Comparison of ENCODE assay signal across 1 cellular context in the genomic region with DNA sequence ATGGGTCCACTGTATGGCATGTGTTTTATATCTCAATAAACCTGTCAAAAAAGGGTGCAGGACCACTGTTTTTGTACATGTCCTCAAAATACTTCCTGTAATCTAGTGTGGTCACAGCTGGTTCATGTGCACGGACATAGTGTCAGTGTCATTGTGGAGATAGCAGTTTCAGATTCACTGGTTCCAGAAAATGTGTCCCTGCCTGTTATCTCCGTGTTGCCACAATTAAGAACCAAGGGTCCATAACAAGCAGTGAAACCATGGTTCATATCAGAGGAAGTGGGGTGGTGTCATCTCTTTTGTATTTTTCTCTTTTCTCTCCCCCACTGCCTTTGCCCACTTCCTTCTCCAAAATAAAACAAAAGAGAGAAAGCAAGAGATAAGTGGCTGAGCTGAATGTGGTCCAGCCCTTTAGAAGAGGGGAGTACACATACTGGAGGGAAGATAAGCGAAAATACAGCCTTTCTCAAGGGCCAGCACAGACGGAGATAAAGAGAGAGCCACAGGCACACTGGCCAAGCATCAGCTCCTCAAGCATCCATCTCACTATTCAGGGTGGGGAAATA.
TF ChIP-seq lines count a peak whose summit lies in the region.

No MANE protein-coding gene starts in this region.

TF ChIP-seq in K562, 482 proteins besides CTCF, POLR2A, EP300 and RAD21 (continued from another document and continues in another):
- TF ChIP-seq, protein P1, sequence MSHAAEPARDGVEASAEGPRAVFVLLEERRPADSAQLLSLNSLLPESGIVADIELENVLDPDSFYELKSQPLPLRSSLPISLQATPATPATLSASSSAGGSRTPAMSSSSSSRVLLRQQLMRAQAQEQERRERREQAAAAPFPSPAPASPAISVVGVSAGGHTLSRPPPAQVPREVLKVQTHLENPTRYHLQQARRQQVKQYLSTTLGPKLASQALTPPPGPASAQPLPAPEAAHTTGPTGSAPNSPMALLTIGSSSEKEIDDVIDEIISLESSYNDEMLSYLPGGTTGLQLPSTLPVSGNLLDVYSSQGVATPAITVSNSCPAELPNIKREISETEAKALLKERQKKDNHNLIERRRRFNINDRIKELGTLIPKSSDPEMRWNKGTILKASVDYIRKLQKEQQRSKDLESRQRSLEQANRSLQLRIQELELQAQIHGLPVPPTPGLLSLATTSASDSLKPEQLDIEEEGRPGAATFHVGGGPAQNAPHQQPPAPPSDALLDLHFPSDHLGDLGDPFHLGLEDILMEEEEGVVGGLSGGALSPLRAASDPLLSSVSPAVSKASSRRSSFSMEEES (CRISPR knock-in tag; IDR thresholded peaks at IDR 0.05) = no peak
- no peak for TF ChIP-seq TAF7 (tag; IDR thresholded peaks at IDR 0.05)
- TF ChIP-seq SMARCE1 (IDR thresholded peaks at IDR 0.05) = peak; percentile 86
- TF ChIP-seq HMG20A (CRISPR knock-in tag; conservative IDR thresholded peaks at IDR 0.05) = no peak
- TF ChIP-seq FOS (IDR thresholded peaks at IDR 0.05; ENCODE audit: extremely low read depth, insufficient read length) = no peak
- TF ChIP-seq, protein P2, sequence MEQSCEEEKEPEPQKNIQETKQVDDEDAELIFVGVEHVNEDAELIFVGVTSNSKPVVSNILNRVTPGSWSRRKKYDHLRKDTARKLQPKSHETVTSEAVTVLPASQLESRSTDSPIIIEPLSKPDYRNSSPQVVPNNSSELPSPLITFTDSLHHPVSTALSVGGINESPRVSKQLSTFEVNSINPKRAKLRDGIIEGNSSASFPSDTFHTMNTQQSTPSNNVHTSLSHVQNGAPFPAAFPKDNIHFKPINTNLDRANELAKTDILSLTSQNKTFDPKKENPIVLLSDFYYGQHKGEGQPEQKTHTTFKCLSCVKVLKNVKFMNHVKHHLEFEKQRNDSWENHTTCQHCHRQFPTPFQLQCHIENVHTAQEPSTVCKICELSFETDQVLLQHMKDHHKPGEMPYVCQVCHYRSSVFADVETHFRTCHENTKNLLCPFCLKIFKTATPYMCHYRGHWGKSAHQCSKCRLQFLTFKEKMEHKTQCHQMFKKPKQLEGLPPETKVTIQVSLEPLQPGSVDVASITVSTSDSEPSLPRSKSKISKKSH (CRISPR knock-in tag; IDR thresholded peaks at IDR 0.05) = no peak
- TF ChIP-seq, protein P3, sequence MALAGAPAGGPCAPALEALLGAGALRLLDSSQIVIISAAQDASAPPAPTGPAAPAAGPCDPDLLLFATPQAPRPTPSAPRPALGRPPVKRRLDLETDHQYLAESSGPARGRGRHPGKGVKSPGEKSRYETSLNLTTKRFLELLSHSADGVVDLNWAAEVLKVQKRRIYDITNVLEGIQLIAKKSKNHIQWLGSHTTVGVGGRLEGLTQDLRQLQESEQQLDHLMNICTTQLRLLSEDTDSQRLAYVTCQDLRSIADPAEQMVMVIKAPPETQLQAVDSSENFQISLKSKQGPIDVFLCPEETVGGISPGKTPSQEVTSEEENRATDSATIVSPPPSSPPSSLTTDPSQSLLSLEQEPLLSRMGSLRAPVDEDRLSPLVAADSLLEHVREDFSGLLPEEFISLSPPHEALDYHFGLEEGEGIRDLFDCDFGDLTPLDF (CRISPR knock-in tag; IDR thresholded peaks at IDR 0.05) = no peak
- no peak for TF ChIP-seq POLR2G (IDR thresholded peaks at IDR 0.05; ENCODE audit: low read depth, low read length)
- no peak for TF ChIP-seq NEUROD1 (IDR thresholded peaks at IDR 0.05; ENCODE audit: borderline replicate concordance, low read depth, low read length, partially characterized antibody)
- no peak for TF ChIP-seq HDAC6 (IDR thresholded peaks at IDR 0.05; ENCODE audit: low read depth, low read length)
- peak; percentile 60 for TF ChIP-seq FOXM1 (IDR thresholded peaks at IDR 0.05; ENCODE audit: low read depth)
- TF ChIP-seq FOXM1 (CRISPR knock-in tag; IDR thresholded peaks at IDR 0.05; ENCODE audit: low read depth) = no peak
- no peak for TF ChIP-seq YBX1 (IDR thresholded peaks at IDR 0.05)
- TF ChIP-seq KLF16 (IDR thresholded peaks at IDR 0.05) = peak; percentile 92
- TF ChIP-seq GATAD2B (IDR thresholded peaks at IDR 0.05; ENCODE audit: borderline replicate concordance) = peak; percentile 54; the same call in 1 of the 2 replicates
- TF ChIP-seq, protein P4, sequence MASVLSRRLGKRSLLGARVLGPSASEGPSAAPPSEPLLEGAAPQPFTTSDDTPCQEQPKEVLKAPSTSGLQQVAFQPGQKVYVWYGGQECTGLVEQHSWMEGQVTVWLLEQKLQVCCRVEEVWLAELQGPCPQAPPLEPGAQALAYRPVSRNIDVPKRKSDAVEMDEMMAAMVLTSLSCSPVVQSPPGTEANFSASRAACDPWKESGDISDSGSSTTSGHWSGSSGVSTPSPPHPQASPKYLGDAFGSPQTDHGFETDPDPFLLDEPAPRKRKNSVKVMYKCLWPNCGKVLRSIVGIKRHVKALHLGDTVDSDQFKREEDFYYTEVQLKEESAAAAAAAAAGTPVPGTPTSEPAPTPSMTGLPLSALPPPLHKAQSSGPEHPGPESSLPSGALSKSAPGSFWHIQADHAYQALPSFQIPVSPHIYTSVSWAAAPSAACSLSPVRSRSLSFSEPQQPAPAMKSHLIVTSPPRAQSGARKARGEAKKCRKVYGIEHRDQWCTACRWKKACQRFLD (CRISPR knock-in tag; IDR thresholded peaks at IDR 0.05) = peak; percentile 67
- TF ChIP-seq NFIC (IDR thresholded peaks at IDR 0.05) = peak; percentile 84
- TF ChIP-seq ZEB2 (IDR thresholded peaks at IDR 0.05) = no peak; the same call in 1 of the 2 replicates
- peak; percentile 44; the same call in 1 of the 2 replicates for TF ChIP-seq PHB2 (IDR thresholded peaks at IDR 0.05; ENCODE audit: low read depth)
- TF ChIP-seq, protein P5, sequence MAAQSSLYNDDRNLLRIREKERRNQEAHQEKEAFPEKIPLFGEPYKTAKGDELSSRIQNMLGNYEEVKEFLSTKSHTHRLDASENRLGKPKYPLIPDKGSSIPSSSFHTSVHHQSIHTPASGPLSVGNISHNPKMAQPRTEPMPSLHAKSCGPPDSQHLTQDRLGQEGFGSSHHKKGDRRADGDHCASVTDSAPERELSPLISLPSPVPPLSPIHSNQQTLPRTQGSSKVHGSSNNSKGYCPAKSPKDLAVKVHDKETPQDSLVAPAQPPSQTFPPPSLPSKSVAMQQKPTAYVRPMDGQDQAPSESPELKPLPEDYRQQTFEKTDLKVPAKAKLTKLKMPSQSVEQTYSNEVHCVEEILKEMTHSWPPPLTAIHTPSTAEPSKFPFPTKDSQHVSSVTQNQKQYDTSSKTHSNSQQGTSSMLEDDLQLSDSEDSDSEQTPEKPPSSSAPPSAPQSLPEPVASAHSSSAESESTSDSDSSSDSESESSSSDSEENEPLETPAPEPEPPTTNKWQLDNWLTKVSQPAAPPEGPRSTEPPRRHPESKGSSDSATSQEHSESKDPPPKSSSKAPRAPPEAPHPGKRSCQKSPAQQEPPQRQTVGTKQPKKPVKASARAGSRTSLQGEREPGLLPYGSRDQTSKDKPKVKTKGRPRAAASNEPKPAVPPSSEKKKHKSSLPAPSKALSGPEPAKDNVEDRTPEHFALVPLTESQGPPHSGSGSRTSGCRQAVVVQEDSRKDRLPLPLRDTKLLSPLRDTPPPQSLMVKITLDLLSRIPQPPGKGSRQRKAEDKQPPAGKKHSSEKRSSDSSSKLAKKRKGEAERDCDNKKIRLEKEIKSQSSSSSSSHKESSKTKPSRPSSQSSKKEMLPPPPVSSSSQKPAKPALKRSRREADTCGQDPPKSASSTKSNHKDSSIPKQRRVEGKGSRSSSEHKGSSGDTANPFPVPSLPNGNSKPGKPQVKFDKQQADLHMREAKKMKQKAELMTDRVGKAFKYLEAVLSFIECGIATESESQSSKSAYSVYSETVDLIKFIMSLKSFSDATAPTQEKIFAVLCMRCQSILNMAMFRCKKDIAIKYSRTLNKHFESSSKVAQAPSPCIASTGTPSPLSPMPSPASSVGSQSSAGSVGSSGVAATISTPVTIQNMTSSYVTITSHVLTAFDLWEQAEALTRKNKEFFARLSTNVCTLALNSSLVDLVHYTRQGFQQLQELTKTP (IDR thresholded peaks at IDR 0.05; ENCODE audit: low read depth in 1 of 2, partially characterized antibody in 2 of 2) = no peak
- TF ChIP-seq ZC3H4 (CRISPR knock-in tag; IDR thresholded peaks at IDR 0.05; ENCODE audit: borderline replicate concordance) = no peak
- TF ChIP-seq, protein P6, sequence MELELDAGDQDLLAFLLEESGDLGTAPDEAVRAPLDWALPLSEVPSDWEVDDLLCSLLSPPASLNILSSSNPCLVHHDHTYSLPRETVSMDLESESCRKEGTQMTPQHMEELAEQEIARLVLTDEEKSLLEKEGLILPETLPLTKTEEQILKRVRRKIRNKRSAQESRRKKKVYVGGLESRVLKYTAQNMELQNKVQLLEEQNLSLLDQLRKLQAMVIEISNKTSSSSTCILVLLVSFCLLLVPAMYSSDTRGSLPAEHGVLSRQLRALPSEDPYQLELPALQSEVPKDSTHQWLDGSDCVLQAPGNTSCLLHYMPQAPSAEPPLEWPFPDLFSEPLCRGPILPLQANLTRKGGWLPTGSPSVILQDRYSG (tag; conservative IDR thresholded peaks at IDR 0.05; ENCODE audit: low read depth) = 0 out of 2 replicates have a peak, but pooled peaks have one; percentile 5
- TF ChIP-seq, protein P7, sequence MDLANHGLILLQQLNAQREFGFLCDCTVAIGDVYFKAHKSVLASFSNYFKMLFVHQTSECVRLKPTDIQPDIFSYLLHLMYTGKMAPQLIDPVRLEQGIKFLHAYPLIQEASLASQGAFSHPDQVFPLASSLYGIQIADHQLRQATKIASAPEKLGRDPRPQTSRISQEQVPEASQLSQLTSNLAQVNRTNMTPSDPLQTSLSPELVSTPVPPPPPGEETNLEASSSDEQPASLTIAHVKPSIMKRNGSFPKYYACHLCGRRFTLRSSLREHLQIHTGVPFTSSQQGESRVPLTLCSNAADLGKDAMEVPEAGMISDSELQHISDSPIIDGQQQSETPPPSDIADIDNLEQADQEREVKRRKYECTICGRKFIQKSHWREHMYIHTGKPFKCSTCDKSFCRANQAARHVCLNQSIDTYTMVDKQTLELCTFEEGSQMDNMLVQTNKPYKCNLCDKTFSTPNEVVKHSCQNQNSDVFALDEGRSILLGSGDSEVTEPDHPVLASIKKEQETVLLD (IDR thresholded peaks at IDR 0.05) = peak; percentile 19; the same call in 1 of the 2 replicates
- TF ChIP-seq, protein P8, sequence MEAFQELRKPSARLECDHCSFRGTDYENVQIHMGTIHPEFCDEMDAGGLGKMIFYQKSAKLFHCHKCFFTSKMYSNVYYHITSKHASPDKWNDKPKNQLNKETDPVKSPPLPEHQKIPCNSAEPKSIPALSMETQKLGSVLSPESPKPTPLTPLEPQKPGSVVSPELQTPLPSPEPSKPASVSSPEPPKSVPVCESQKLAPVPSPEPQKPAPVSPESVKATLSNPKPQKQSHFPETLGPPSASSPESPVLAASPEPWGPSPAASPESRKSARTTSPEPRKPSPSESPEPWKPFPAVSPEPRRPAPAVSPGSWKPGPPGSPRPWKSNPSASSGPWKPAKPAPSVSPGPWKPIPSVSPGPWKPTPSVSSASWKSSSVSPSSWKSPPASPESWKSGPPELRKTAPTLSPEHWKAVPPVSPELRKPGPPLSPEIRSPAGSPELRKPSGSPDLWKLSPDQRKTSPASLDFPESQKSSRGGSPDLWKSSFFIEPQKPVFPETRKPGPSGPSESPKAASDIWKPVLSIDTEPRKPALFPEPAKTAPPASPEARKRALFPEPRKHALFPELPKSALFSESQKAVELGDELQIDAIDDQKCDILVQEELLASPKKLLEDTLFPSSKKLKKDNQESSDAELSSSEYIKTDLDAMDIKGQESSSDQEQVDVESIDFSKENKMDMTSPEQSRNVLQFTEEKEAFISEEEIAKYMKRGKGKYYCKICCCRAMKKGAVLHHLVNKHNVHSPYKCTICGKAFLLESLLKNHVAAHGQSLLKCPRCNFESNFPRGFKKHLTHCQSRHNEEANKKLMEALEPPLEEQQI (IDR thresholded peaks at IDR 0.05) = peak; percentile 88; the same call in 1 of the 2 replicates
- TF ChIP-seq, protein P9, sequence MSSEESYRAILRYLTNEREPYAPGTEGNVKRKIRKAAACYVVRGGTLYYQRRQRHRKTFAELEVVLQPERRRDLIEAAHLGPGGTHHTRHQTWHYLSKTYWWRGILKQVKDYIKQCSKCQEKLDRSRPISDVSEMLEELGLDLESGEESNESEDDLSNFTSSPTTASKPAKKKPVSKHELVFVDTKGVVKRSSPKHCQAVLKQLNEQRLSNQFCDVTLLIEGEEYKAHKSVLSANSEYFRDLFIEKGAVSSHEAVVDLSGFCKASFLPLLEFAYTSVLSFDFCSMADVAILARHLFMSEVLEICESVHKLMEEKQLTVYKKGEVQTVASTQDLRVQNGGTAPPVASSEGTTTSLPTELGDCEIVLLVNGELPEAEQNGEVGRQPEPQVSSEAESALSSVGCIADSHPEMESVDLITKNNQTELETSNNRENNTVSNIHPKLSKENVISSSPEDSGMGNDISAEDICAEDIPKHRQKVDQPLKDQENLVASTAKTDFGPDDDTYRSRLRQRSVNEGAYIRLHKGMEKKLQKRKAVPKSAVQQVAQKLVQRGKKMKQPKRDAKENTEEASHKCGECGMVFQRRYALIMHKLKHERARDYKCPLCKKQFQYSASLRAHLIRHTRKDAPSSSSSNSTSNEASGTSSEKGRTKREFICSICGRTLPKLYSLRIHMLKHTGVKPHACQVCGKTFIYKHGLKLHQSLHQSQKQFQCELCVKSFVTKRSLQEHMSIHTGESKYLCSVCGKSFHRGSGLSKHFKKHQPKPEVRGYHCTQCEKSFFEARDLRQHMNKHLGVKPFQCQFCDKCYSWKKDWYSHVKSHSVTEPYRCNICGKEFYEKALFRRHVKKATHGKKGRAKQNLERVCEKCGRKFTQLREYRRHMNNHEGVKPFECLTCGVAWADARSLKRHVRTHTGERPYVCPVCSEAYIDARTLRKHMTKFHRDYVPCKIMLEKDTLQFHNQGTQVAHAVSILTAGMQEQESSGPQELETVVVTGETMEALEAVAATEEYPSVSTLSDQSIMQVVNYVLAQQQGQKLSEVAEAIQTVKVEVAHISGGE (CRISPR knock-in tag; IDR thresholded peaks at IDR 0.05) = peak in 1 of 3 experiments; percentile 85; a peak in 2 of 6 replicates
- TF ChIP-seq, protein P10, sequence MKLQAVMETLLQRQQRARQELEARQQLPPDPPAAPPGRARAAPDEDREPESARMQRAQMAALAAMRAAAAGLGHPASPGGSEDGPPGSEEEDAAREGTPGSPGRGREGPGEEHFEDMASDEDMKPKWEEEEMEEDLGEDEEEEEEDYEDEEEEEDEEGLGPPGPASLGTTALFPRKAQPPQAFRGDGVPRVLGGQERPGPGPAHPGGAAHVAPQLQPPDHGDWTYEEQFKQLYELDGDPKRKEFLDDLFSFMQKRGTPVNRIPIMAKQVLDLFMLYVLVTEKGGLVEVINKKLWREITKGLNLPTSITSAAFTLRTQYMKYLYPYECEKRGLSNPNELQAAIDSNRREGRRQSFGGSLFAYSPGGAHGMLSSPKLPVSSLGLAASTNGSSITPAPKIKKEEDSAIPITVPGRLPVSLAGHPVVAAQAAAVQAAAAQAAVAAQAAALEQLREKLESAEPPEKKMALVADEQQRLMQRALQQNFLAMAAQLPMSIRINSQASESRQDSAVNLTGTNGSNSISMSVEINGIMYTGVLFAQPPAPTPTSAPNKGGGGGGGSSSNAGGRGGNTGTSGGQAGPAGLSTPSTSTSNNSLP (IDR thresholded peaks at IDR 0.05; ENCODE audit: borderline replicate concordance, low read depth, low read length) = peak; percentile 37; the same call in 1 of the 2 replicates
- TF ChIP-seq, protein P11, sequence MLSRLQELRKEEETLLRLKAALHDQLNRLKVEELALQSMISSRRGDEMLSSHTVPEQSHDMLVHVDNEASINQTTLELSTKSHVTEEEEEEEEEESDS (CRISPR knock-in tag; IDR thresholded peaks at IDR 0.05) = no peak
- TF ChIP-seq, protein P12, sequence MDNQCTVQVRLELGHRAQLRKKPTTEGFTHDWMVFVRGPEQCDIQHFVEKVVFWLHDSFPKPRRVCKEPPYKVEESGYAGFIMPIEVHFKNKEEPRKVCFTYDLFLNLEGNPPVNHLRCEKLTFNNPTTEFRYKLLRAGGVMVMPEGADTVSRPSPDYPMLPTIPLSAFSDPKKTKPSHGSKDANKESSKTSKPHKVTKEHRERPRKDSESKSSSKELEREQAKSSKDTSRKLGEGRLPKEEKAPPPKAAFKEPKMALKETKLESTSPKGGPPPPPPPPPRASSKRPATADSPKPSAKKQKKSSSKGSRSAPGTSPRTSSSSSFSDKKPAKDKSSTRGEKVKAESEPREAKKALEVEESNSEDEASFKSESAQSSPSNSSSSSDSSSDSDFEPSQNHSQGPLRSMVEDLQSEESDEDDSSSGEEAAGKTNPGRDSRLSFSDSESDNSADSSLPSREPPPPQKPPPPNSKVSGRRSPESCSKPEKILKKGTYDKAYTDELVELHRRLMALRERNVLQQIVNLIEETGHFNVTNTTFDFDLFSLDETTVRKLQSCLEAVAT (IDR thresholded peaks at IDR 0.05) = no peak
